ENCODE assay signal across 15 cellular contexts in genomic region chr5:65197899-65198776, GRCh38.
A peak's percentile ranks its signal among the peaks of the same experiment; 100 is the strongest.
DNase-seq lines count a peak whose midpoint lies in the region; ATAC-seq and TF ChIP-seq lines count a peak whose summit lies in the region.
"Had no signal": no experiment of that assay in that cellular context is flagged by ENCODE, and none has a peak within 500 bp of the region (broad histone marks: within the 10 kb centered on the region; RNA-seq: fewer than 3 reads in every experiment).

No MANE protein-coding gene starts in this region.

- H3K27ac Mint-ChIP-seq in HFFc6, result peak overlapping the region; percentile 94
- H3K27ac Mint-ChIP-seq in progenitor cell of endocrine pancreas, result peak overlapping the region; percentile 33
- H3K27ac Mint-ChIP-seq: activated CD4-positive, alpha-beta memory T cell treated with anti-CD3 and anti-CD28 coated beads for 36 hours; activated naive CD4-positive, alpha-beta T cell treated with anti-CD3 and anti-CD28 coated beads for 36 hours; naive thymus-derived CD4-positive, alpha-beta T cell had no signal

- peaks cover 35% of the 10 kb centered on the region for H3K4me1 ChIP-seq in SJSA1 (replicated peaks)
- peaks cover 40% of the 10 kb centered on the region for H3K4me1 ChIP-seq in foreskin keratinocyte
- H3K4me1 ChIP-seq: BLaER1 treated with 17β-estradiol and CSF1 and Interleukin-3, amounts not matched to agents 10 nM and 100 nM had no signal

- DNase-seq in HFFc6, result no peak
- DNase-seq in SJSA1 (ENCODE audit: low read depth in 1 of 2, low spot score in 2 of 2), result no peak
- peak in 1 of 2 donors; percentile 59 for DNase-seq in foreskin keratinocyte
- no peak for DNase-seq in progenitor cell of endocrine pancreas (ENCODE audit: low spot score, unreplicated experiment)
- no peak for DNase-seq in activated CD4-positive, alpha-beta T cell treated with anti-CD3 and anti-CD28 coated beads, Interleukin-2, amount 50 U/mL, for 48 hours
- DNase-seq in NCI-H345 treated with DMSO at 0.1 percent for 48 hours (lab: John Stamatoyannopoulos, UW; ENCODE audit: unreplicated experiment), result no peak
- DNase-seq: activated CD4-positive, alpha-beta memory T cell treated with anti-CD3 and anti-CD28 coated beads for 36 hours; activated naive CD4-positive, alpha-beta T cell treated with anti-CD3 and anti-CD28 coated beads for 36 hours; activated T-cell treated with anti-CD3 and anti-CD28 coated beads, Interleukin-2, amount 50 U/mL, for 1 hour; naive thymus-derived CD4-positive, alpha-beta T cell; NCI-H774 had no signal

- H3K27ac ChIP-seq in SJSA1, result peak overlapping the region; percentile 93
- H3K27ac ChIP-seq in foreskin keratinocyte, result peak overlapping the region; percentile 73
- H3K27ac ChIP-seq: BLaER1 treated with 17β-estradiol and CSF1 and Interleukin-3, amounts not matched to agents 10 nM and 100 nM; thoracic aorta had no signal

- H3K4me3 Mint-ChIP-seq in HFFc6 (peak overlapping the region; percentile 47), progenitor cell of endocrine pancreas (ENCODE audit: low read depth) (no peak overlapping the region)
- H3K4me3 Mint-ChIP-seq: activated CD4-positive, alpha-beta memory T cell treated with anti-CD3 and anti-CD28 coated beads for 36 hours; activated naive CD4-positive, alpha-beta T cell treated with anti-CD3 and anti-CD28 coated beads for 36 hours; naive thymus-derived CD4-positive, alpha-beta T cell had no signal

- no peaks in the 10 kb centered on the region for H3K27me3 Mint-ChIP-seq in HFFc6 (ENCODE audit: insufficient read depth)
- no peaks in the 10 kb centered on the region for H3K27me3 Mint-ChIP-seq in progenitor cell of endocrine pancreas

- no peak for TF ChIP-seq CTCF in HFFc6 (IDR thresholded peaks at IDR 0.05)
- TF ChIP-seq CTCF in foreskin keratinocyte (conservative IDR thresholded peaks at IDR 0.05), result no peak
- TF ChIP-seq CTCF in progenitor cell of endocrine pancreas (IDR thresholded peaks at IDR 0.05; ENCODE audit: unreplicated experiment), result no peak

- H3K9me3 Mint-ChIP-seq in HFFc6, result no peaks in the 10 kb centered on the region
- no peaks in the 10 kb centered on the region for H3K9me3 Mint-ChIP-seq in progenitor cell of endocrine pancreas (ENCODE audit: low read depth)
- H3K9me3 Mint-ChIP-seq: activated CD4-positive, alpha-beta memory T cell treated with anti-CD3 and anti-CD28 coated beads for 36 hours; activated naive CD4-positive, alpha-beta T cell treated with anti-CD3 and anti-CD28 coated beads for 36 hours; naive thymus-derived CD4-positive, alpha-beta T cell had no signal

- H3K36me3 ChIP-seq in SJSA1, result no peaks in the 10 kb centered on the region
- H3K36me3 ChIP-seq: BLaER1 treated with 17β-estradiol and CSF1 and Interleukin-3, amounts not matched to agents 10 nM and 100 nM; thoracic aorta had no signal

- H3K4me1 Mint-ChIP-seq in HFFc6 (ENCODE audit: low read depth) (peaks cover 87% of the 10 kb centered on the region), progenitor cell of endocrine pancreas (ENCODE audit: low read depth) (peaks cover 6% of the 10 kb centered on the region)
- H3K4me1 Mint-ChIP-seq: naive thymus-derived CD4-positive, alpha-beta T cell had no signal

- H3K9me3 ChIP-seq in SJSA1 (replicated peaks), result no peaks in the 10 kb centered on the region
- H3K9me3 ChIP-seq: BLaER1 treated with 17β-estradiol and CSF1 and Interleukin-3, amounts not matched to agents 10 nM and 100 nM; thoracic aorta had no signal

- H3K36me3 Mint-ChIP-seq in HFFc6 (ENCODE audit: low read depth), result peaks cover 44% of the 10 kb centered on the region
- H3K36me3 Mint-ChIP-seq in progenitor cell of endocrine pancreas (ENCODE audit: insufficient read depth), result peaks cover 1% of the 10 kb centered on the region
- H3K36me3 Mint-ChIP-seq: activated CD4-positive, alpha-beta memory T cell treated with anti-CD3 and anti-CD28 coated beads for 36 hours had no signal

- ATAC-seq in foreskin keratinocyte (peak; percentile 49), HG02610 (IDR thresholded peaks at IDR 0.05; ENCODE audit: unreplicated experiment) (no peak)
- ATAC-seq: naive thymus-derived CD4-positive, alpha-beta T cell had no signal

- no peak overlapping the region for H3K4me3 ChIP-seq in SJSA1
- H3K4me3 ChIP-seq: BLaER1 treated with 17β-estradiol and CSF1 and Interleukin-3, amounts not matched to agents 10 nM and 100 nM; lung; thoracic aorta had no signal

- no peaks in the 10 kb centered on the region for H3K27me3 ChIP-seq in SJSA1 (replicated peaks)
- no peaks in the 10 kb centered on the region for H3K27me3 ChIP-seq in foreskin keratinocyte
- H3K27me3 ChIP-seq: BLaER1 treated with 17β-estradiol and CSF1 and Interleukin-3, amounts not matched to agents 10 nM and 100 nM had no signal
